Comparison of ENCODE assay signal across 1 cellular context in the genomic region with DNA sequence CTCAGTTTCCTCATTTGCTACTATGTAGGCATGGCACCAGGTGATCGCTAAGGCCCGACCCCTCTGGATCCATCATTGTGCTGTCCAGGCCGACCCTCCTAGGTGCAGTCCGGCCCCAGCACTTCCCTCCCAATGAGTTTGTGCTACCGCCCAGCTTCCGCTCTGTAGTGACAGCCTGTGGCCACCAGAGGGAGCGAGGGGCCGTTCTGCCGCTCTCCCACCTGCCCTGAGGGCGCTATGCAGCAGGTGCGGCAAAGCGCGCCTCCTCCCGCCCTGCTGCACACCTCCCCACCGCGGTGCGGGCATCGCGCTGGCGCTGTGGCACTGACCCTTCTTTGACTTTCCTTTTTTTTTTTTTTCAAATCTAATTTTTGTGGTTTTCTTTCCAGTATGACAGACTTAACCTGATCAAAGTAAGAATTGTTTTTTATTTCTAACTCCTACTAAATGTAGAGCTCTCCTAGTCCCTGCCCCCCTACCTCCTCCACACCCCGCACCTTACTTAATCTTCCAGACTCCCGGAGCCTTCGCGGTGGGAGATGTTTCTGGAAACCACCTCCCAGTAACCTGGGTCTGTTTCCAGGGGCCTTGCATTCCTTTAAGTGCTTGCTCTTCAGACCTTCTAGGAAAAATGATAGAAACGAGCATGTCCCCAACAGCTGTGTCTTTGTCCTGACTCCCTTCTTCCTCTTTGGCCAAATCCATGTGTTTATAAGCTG.
TF ChIP-seq lines count a peak whose summit lies in the region.

No MANE protein-coding gene starts in this region.

TF ChIP-seq in HCT116, 20 proteins besides CTCF, POLR2A, EP300 and RAD21 (continued from another document):
- TF ChIP-seq, protein P1, sequence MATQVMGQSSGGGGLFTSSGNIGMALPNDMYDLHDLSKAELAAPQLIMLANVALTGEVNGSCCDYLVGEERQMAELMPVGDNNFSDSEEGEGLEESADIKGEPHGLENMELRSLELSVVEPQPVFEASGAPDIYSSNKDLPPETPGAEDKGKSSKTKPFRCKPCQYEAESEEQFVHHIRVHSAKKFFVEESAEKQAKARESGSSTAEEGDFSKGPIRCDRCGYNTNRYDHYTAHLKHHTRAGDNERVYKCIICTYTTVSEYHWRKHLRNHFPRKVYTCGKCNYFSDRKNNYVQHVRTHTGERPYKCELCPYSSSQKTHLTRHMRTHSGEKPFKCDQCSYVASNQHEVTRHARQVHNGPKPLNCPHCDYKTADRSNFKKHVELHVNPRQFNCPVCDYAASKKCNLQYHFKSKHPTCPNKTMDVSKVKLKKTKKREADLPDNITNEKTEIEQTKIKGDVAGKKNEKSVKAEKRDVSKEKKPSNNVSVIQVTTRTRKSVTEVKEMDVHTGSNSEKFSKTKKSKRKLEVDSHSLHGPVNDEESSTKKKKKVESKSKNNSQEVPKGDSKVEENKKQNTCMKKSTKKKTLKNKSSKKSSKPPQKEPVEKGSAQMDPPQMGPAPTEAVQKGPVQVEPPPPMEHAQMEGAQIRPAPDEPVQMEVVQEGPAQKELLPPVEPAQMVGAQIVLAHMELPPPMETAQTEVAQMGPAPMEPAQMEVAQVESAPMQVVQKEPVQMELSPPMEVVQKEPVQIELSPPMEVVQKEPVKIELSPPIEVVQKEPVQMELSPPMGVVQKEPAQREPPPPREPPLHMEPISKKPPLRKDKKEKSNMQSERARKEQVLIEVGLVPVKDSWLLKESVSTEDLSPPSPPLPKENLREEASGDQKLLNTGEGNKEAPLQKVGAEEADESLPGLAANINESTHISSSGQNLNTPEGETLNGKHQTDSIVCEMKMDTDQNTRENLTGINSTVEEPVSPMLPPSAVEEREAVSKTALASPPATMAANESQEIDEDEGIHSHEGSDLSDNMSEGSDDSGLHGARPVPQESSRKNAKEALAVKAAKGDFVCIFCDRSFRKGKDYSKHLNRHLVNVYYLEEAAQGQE (IDR thresholded peaks at IDR 0.05; ENCODE audit: low read depth), result no peak
- TF ChIP-seq ZNF274 (IDR thresholded peaks at IDR 0.05; ENCODE audit: low read depth, low read length), result no peak
- no peak for TF ChIP-seq ZFX (IDR thresholded peaks at IDR 0.05)
- TF ChIP-seq CEBPB (IDR thresholded peaks at IDR 0.05; ENCODE audit: low read depth), result no peak
- peak; percentile 26 for TF ChIP-seq YY1 (IDR thresholded peaks at IDR 0.05; ENCODE audit: extremely low read depth, insufficient replicate concordance, low read depth, low read length)
- TF ChIP-seq, protein P2, sequence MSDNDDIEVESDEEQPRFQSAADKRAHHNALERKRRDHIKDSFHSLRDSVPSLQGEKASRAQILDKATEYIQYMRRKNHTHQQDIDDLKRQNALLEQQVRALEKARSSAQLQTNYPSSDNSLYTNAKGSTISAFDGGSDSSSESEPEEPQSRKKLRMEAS (IDR thresholded peaks at IDR 0.05), result peak; percentile 80
- TF ChIP-seq, protein P3, sequence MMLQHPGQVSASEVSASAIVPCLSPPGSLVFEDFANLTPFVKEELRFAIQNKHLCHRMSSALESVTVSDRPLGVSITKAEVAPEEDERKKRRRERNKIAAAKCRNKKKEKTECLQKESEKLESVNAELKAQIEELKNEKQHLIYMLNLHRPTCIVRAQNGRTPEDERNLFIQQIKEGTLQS (IDR thresholded peaks at IDR 0.05), result no peak
- TF ChIP-seq FOSL1 (IDR thresholded peaks at IDR 0.05; ENCODE audit: low read depth), result no peak
- peak; percentile 64; the same call in 1 of the 2 replicates for TF ChIP-seq CBX3 (IDR thresholded peaks at IDR 0.05; ENCODE audit: low read depth)
- TF ChIP-seq SIN3A (IDR thresholded peaks at IDR 0.05; ENCODE audit: low read depth), result no peak
- no peak for TF ChIP-seq ELF1 (IDR thresholded peaks at IDR 0.05; ENCODE audit: borderline replicate concordance, low read depth)
- TF ChIP-seq EZH2 (IDR thresholded peaks at IDR 0.05), result no peak
- TF ChIP-seq SP1 (IDR thresholded peaks at IDR 0.05; ENCODE audit: low read depth), result no peak
- TF ChIP-seq EGR1 (IDR thresholded peaks at IDR 0.05; ENCODE audit: low read depth), result no peak
